In the genomic region with DNA sequence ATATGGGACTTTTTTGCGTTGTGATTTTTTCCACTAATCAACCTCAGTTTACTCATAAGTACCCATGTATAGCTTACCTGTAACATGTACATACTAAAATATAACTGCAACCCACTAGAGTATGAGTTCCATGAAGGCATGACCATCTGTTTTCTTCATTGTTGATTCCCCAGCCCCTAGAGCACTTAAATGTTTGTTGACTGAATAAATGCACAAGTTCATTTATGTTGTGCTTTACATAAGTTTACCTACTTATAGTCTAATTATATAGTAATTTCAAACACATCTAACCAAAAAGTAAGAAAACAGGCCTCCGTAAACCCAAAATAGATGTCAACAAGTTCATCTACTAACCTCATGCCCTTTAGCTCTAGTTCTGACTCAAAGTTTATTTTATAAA, we compare ENCODE assay signal across 9 cellular contexts. TPM values are rescaled to one million over a fixed set of nuclear protein-coding genes. Genes with fewer than 3 reads are reported as not detected.
"Had no signal": no experiment of that assay in that cellular context is flagged by ENCODE, and none has a peak within 500 bp of the region (broad histone marks: within the 10 kb centered on the region; RNA-seq: fewer than 3 reads in every experiment).

No MANE protein-coding gene starts in this region.

- ATAC-seq: HepG2 had no signal

- DNase-seq: IMR-90, KG1 had no signal

- H3K4me3 Mint-ChIP-seq: IgD-negative memory B cell had no signal

- FAIRE-seq: HepG2, HTR-8/SVneo had no signal

- H3K27ac Mint-ChIP-seq: IgD-negative memory B cell had no signal

- H3K36me3 Mint-ChIP-seq: IgD-negative memory B cell had no signal

- H3K4me1 Mint-ChIP-seq: IgD-negative memory B cell had no signal

- H3K4me2 ChIP-seq: KMS-11 had no signal

- H3K27ac ChIP-seq: HL-60, KMS-11 had no signal

- H3K9ac ChIP-seq: KMS-11 had no signal

RNA-seq across cellular contexts. Expression of a gene that starts 34.7 kb away (rescaled TPM):
- total RNA-seq: HepG2, HT-29, HT1080, IMR-90 had no signal
- polyA plus RNA-seq: IMR-90 had no signal
